14 cellular contexts compared by ENCODE assay signal in genomic region chr2:101311390-101312019, GRCh38. TPM values are rescaled to one million over a fixed set of nuclear protein-coding genes. Genes with fewer than 3 reads are reported as not detected.
DNase-seq lines count a peak whose midpoint lies in the region; ATAC-seq, FAIRE-seq and TF ChIP-seq lines count a peak whose summit lies in the region.
"Had no signal": no experiment of that assay in that cellular context is flagged by ENCODE, and none has a peak within 500 bp of the region (broad histone marks: within the 10 kb centered on the region; RNA-seq: fewer than 3 reads in every experiment).

No MANE protein-coding gene starts in this region.

- no peak overlapping the region for H3K9ac ChIP-seq in K562 (ENCODE audit: insufficient read depth in 1 of 2, low read depth in 2 of 2, low read length in 2 of 2)
- H3K9ac ChIP-seq: GM23248 had no signal

- TF ChIP-seq POLR2A in K562 (conservative IDR thresholded peaks at IDR 0.05), result no peak

- no peak overlapping the region for H3K4me2 ChIP-seq in K562 (ENCODE audit: insufficient read depth, low read length)

- H3K36me3 ChIP-seq in K562 (ENCODE audit: control insufficient read depth, insufficient read depth, low read length), result peaks cover 2% of the 10 kb centered on the region

- no peaks in the 10 kb centered on the region for H3K9me3 ChIP-seq in K562 (replicated peaks; ENCODE audit: control insufficient read depth, insufficient read depth, low read depth, low read length)

- FAIRE-seq in K562 (lab: Jason Lieb, UNC), result no peak
- FAIRE-seq: D721Med had no signal

- no TSS peak for BruUV-seq in K562 (replicated peaks; lab: Mats Ljungman, UMichigan)

- ATAC-seq in K562, result no peak
- ATAC-seq in natural killer cell treated with Interleukin-12 subunit alpha and Interleukin-12 subunit beta and Interleukin-15 and Interleukin-18, amount 100 ng/mL, for 72 hours, result no peak

- TF ChIP-seq RAD21 in K562 (CRISPR knock-in tag; conservative IDR thresholded peaks at IDR 0.05 in 1 of 2, IDR thresholded peaks at IDR 0.05 in 1 of 2), result no peak

- H3K27me3 ChIP-seq in K562 (ENCODE audit: control insufficient read depth in 2 of 2, insufficient read depth in 2 of 2, low read length in 2 of 2), result no peaks in the 10 kb centered on the region

- H3K27ac Mint-ChIP-seq in natural killer cell treated with Interleukin-12 subunit alpha and Interleukin-12 subunit beta and Interleukin-15 and Interleukin-18, amount 100 ng/mL, for 72 hours, result peak overlapping the region; percentile 95

- no peak overlapping the region for H3K4me3 ChIP-seq in K562
- H3K4me3 ChIP-seq: GM23248 had no signal

- intact Hi-C loops in K562 (cut with micrococcal nuclease), result no loop called here

- H3K4me3 Mint-ChIP-seq in natural killer cell treated with Interleukin-12 subunit alpha and Interleukin-12 subunit beta and Interleukin-15 and Interleukin-18, amount 100 ng/mL, for 72 hours, result peak overlapping the region; percentile 96

- H3K79me2 ChIP-seq in K562 (ENCODE audit: control insufficient read depth, insufficient read depth, low read length), result peaks cover 21% of the 10 kb centered on the region

- TF ChIP-seq EP300 in K562 (IDR thresholded peaks at IDR 0.05; ENCODE audit: low read length), result no peak

- CTCF ChIA-PET in K562 (lab: Yijun Ruan, JAX; ENCODE audit: low intra/inter-chr PET ratio), result no interaction called here

- DNase-seq in GF-D8 (lab: John Stamatoyannopoulos, UW) (peak; percentile 47), NAMALWA (ENCODE audit: low spot score) (peak; percentile 20), K562 (ENCODE audit: extremely low read depth in 1 of 4, low spot score in 3 of 4) (no peak), NCI-H2171 treated with DMSO at 0.1 percent for 48 hours (lab: John Stamatoyannopoulos, UW) (no peak), GOT3 (lab: John Stamatoyannopoulos, UW) (no peak), SW 1271 (lab: John Stamatoyannopoulos, UW) (no peak)
- DNase-seq in natural killer cell treated with Interleukin-12 subunit alpha and Interleukin-12 subunit beta and Interleukin-15 and Interleukin-18, amount 100 ng/mL, for 72 hours (ENCODE audit: low spot score), result no peak
- DNase-seq: activated CD8-positive, alpha-beta memory T cell treated with anti-CD3 and anti-CD28 coated beads for 24 hours; midbrain; NCI-H1930; stimulated activated CD4-positive, alpha-beta T cell treated with anti-CD3 and anti-CD28 coated beads, Interleukin-4, amount 100 ng/mL, for 4 hours; substantia nigra had no signal

- H3K27ac ChIP-seq in K562 (ENCODE audit: extremely low read depth, low read depth, low read length), result no peak overlapping the region
- H3K27ac ChIP-seq: GM23248 had no signal

- WGBS in K562 (ENCODE audit: insufficient coverage, low coverage, missing lambda C conversion rate), result 34% methylated on average over 4 of the region's 4 CpGs

- H3K9me1 ChIP-seq in K562 (ENCODE audit: control insufficient read depth, insufficient read depth, low read length), result no peaks in the 10 kb centered on the region

- peak overlapping the region; percentile 26; the same call in 1 of the 2 replicates for H2AFZ ChIP-seq in K562 (ENCODE audit: low read depth, low read length)
- H2AFZ ChIP-seq: GM23248 had no signal

- peaks cover 7% of the 10 kb centered on the region for H3K36me3 Mint-ChIP-seq in natural killer cell treated with Interleukin-12 subunit alpha and Interleukin-12 subunit beta and Interleukin-15 and Interleukin-18, amount 100 ng/mL, for 72 hours

- POLR2A ChIA-PET in K562 (lab: Yijun Ruan, JAX), result no interaction called here

- H3K27me3 Mint-ChIP-seq in natural killer cell treated with Interleukin-12 subunit alpha and Interleukin-12 subunit beta and Interleukin-15 and Interleukin-18, amount 100 ng/mL, for 72 hours, result no peaks in the 10 kb centered on the region

- in situ Hi-C loops in K562 (cut with MboI), result no loop called here

- peaks cover 7% of the 10 kb centered on the region for H4K20me1 ChIP-seq in K562 (replicated peaks; ENCODE audit: control insufficient read depth, insufficient read depth, low read length)

- peaks cover 12 to 16% of the 10 kb centered on the region in 2 experiments; a peak in 4 of 5 replicates for H3K4me1 ChIP-seq in K562 (replicated peaks in 1 of 2; ENCODE audit: control insufficient read depth in 2 of 2, insufficient read depth in 2 of 2, low read length in 2 of 2)

- H3K9me3 Mint-ChIP-seq in natural killer cell treated with Interleukin-12 subunit alpha and Interleukin-12 subunit beta and Interleukin-15 and Interleukin-18, amount 100 ng/mL, for 72 hours, result no peaks in the 10 kb centered on the region

- H3K4me1 Mint-ChIP-seq in natural killer cell treated with Interleukin-12 subunit alpha and Interleukin-12 subunit beta and Interleukin-15 and Interleukin-18, amount 100 ng/mL, for 72 hours (ENCODE audit: low read depth in 2 of 2), result peaks cover 39 to 44% of the 10 kb centered on the region in 2 donors

- TF ChIP-seq CTCF in K562 (IDR thresholded peaks at IDR 0.05 in 2 of 3, conservative IDR thresholded peaks at IDR 0.05 in 1 of 3; ENCODE audit: insufficient read depth in 2 of 3, low read depth in 1 of 3, low read length in 3 of 3), result no peak

TF ChIP-seq in K562, 482 proteins besides CTCF, POLR2A, EP300 and RAD21:
- TF ChIP-seq FOSL1 (tag; conservative IDR thresholded peaks at IDR 0.05), result 0 out of 2 replicates have a peak, but pooled peaks have one; percentile 14
- 0 out of 2 replicates have a peak, but pooled peaks have one; percentile 15 for TF ChIP-seq SMAD4 (CRISPR knock-in tag; conservative IDR thresholded peaks at IDR 0.05)
- TF ChIP-seq NR2C2 (CRISPR knock-in tag; IDR thresholded peaks at IDR 0.05), result no peak
- TF ChIP-seq NR2C2 (tag; IDR thresholded peaks at IDR 0.05), result peak; percentile 66; the same call in 1 of the 2 replicates
- peak; percentile 72; the same call in 1 of the 2 replicates for TF ChIP-seq ZNF766 (CRISPR knock-in tag; conservative IDR thresholded peaks at IDR 0.05)
- TF ChIP-seq NFYB (IDR thresholded peaks at IDR 0.05; ENCODE audit: extremely low read depth, insufficient read length), result no peak
- TF ChIP-seq RBBP5 (IDR thresholded peaks at IDR 0.05; ENCODE audit: borderline replicate concordance, insufficient read depth, low read length, poor library complexity, severe bottlenecking), result no peak
- no peak for TF ChIP-seq ADNP (tag; IDR thresholded peaks at IDR 0.05)
- peak; percentile 59 for TF ChIP-seq L3MBTL2 (IDR thresholded peaks at IDR 0.05)
- peak; percentile 19; the same call in 1 of the 2 replicates for TF ChIP-seq NR2C1 (IDR thresholded peaks at IDR 0.05)
- peak; percentile 47; the same call in 1 of the 2 replicates for TF ChIP-seq NR2C1 (tag; IDR thresholded peaks at IDR 0.05)

RNA-seq across cellular contexts. Expression of gene RNF149, which starts 3.0 kb away (rescaled TPM):
- total RNA-seq in K562 (2011; cell fraction: chromatin; rRNA removed; ENCODE audit: low replicate concordance), result 82.0 and 197 TPM in 2 replicates
- 55.7 and 63.3 TPM in 2 replicates for total RNA-seq in K562 (2011; cell fraction: nucleolus; rRNA removed)
- 101 and 175 TPM in 2 replicates for total RNA-seq in K562 (2011; cell fraction: nucleoplasm; rRNA removed)
- 24.1 and 25.3 TPM in 2 replicates for total RNA-seq in K562 (2014; rRNA removed)
- 31.5 and 36.1 TPM in 2 replicates for total RNA-seq in K562 (2014; rRNA removed; fragmentation: Illumina TruSeq; extraction: Trizol)
- total RNA-seq in K562 (2015; rRNA removed; fragmentation: Illumina TruSeq; extraction: Trizol), result 23.3 and 28.3 TPM in 2 replicates
- total RNA-seq in K562 (2021), result 21.8 and 22.8 TPM in 2 replicates
- polyA plus RNA-seq in K562 (2011; rRNA removed), result 27.2 and 28.4 TPM in 2 replicates
- 8.5 and 12.5 TPM in 2 replicates for polyA plus RNA-seq in K562 (2011; cell fraction: cytosol; rRNA removed)
- polyA plus RNA-seq in K562 (2011; cell fraction: nucleus; rRNA removed), result 34.9 and 38.9 TPM in 2 replicates
- polyA plus RNA-seq in K562 (2012), result 12.4 and 17.9 TPM in 2 replicates
- 17.7 and 21.3 TPM in 2 replicates for polyA plus RNA-seq in K562 (2014; fragmentation: Illumina TruSeq; extraction: Trizol)
- 1 to 10 TPM; 9.0 to 9.5 TPM for polyA plus RNA-seq in K562 (2014; fragmentation: Nextera tagmentation; extraction: Ambion mirVana)
- polyA plus RNA-seq in K562 (2014; rRNA removed), result 21.0 and 23.3 TPM in 2 replicates
- polyA minus RNA-seq in K562 (2011; rRNA and poly(A)+ RNA removed), result 31.2 and 33.4 TPM in 2 replicates
- 11.4 and 13.9 TPM in 2 replicates for polyA minus RNA-seq in K562 (2011; cell fraction: cytosol; rRNA and poly(A)+ RNA removed)
- 25.7 and 42.1 TPM in 2 replicates for polyA minus RNA-seq in K562 (2011; cell fraction: nucleus; rRNA and poly(A)+ RNA removed)
- total RNA-seq in natural killer cell treated with Interleukin-12 subunit alpha and Interleukin-12 subunit beta and Interleukin-15 and Interleukin-18, amount 100 ng/mL, for 72 hours, result 100 to 1,000 TPM in 1 of 2 donors, 10 to 100 TPM in 1; 85.6 to 123 TPM

RNA-seq across cellular contexts. Expression of gene CNOT11, which starts 58.8 kb away (rescaled TPM):
- 56.3 and 58.9 TPM in 2 replicates for total RNA-seq in K562 (2011; cell fraction: chromatin; rRNA removed; ENCODE audit: low replicate concordance)
- total RNA-seq in K562 (2011; cell fraction: nucleolus; rRNA removed), result 33.7 and 34.5 TPM in 2 replicates
- 34.8 and 41.8 TPM in 2 replicates for total RNA-seq in K562 (2011; cell fraction: nucleoplasm; rRNA removed)
- total RNA-seq in K562 (2014; rRNA removed) (44.2 and 59.8 TPM in 2 replicates), K562 (2014; rRNA removed; fragmentation: Illumina TruSeq; extraction: Trizol) (64.2 and 70.6 TPM in 2 replicates), K562 (2015; rRNA removed; fragmentation: Illumina TruSeq; extraction: Trizol) (91.9 and 92.9 TPM in 2 replicates), K562 (2021) (61.5 and 66.2 TPM in 2 replicates)
- polyA plus RNA-seq in K562 (2011; rRNA removed) (89.1 and 105 TPM in 2 replicates), K562 (2014; fragmentation: Illumina TruSeq; extraction: Trizol) (114 and 163 TPM in 2 replicates), K562 (2014; fragmentation: Nextera tagmentation; extraction: Ambion mirVana) (10 to 100 TPM; 12.7 to 13.2 TPM), K562 (2014; rRNA removed) (54.2 and 62.2 TPM in 2 replicates)
- 53.5 and 79.9 TPM in 2 replicates for polyA plus RNA-seq in K562 (2011; cell fraction: cytosol; rRNA removed)
- 150 and 160 TPM in 2 replicates for polyA plus RNA-seq in K562 (2011; cell fraction: nucleus; rRNA removed)
- polyA plus RNA-seq in K562 (2012), result 41.6 and 49.2 TPM in 2 replicates
- 84.0 and 119 TPM in 2 replicates for polyA minus RNA-seq in K562 (2011; rRNA and poly(A)+ RNA removed)
- polyA minus RNA-seq in K562 (2011; cell fraction: cytosol; rRNA and poly(A)+ RNA removed), result 43.2 and 58.7 TPM in 2 replicates
- polyA minus RNA-seq in K562 (2011; cell fraction: nucleus; rRNA and poly(A)+ RNA removed), result 18.7 and 22.2 TPM in 2 replicates
- 10 to 100 TPM; 51.2 to 53.4 TPM for total RNA-seq in natural killer cell treated with Interleukin-12 subunit alpha and Interleukin-12 subunit beta and Interleukin-15 and Interleukin-18, amount 100 ng/mL, for 72 hours

Comparison
In these comparisons a context has a peak if more than half of its experiments do, and no peak if none do; other contexts are left out.
1. DNase-seq: peak in GF-D8 (single experiment) and NAMALWA (single experiment); none in K562 (0 of 4), natural killer cell treated with Interleukin-12 subunit alpha and Interleukin-12 subunit beta and Interleukin-15 and Interleukin-18, amount 100 ng/mL, for 72 hours (single experiment), NCI-H2171 treated with DMSO at 0.1 percent for 48 hours (single experiment), GOT3 (single experiment) and SW 1271 (0 of 2).